In genomic region chr11:64358536-64358906, GRCh38 we compare ENCODE assay signal across 2 cellular contexts.
TF ChIP-seq lines count a peak whose summit lies in the region.

No MANE protein-coding gene starts in this region.

TF ChIP-seq in GM12878, 131 proteins besides CTCF, POLR2A, EP300 and RAD21 (continues in another document):
- TF ChIP-seq BCL3 (IDR thresholded peaks at IDR 0.05; ENCODE audit: borderline replicate concordance, insufficient read depth, low read depth, low read length, poor library complexity, severe bottlenecking) (no peak), NR2F1 (conservative IDR thresholded peaks at IDR 0.05) (no peak), JUND (IDR thresholded peaks at IDR 0.05; ENCODE audit: low read depth, low read length) (no peak), ZNF592 (IDR thresholded peaks at IDR 0.05) (no peak), MYC (IDR thresholded peaks at IDR 0.05; ENCODE audit: insufficient read depth, insufficient read length, insufficient replicate concordance, low read length, severe bottlenecking) (no peak), HDGF (IDR thresholded peaks at IDR 0.05) (0 out of 2 replicates have a peak, but pooled peaks have one; percentile 41), BHLHE40 (IDR thresholded peaks at IDR 0.05; ENCODE audit: borderline replicate concordance in 1 of 2, low read depth in 2 of 2, low read length in 1 of 2) (no peak), TARDBP (IDR thresholded peaks at IDR 0.05; ENCODE audit: borderline replicate concordance) (no peak), MEF2B (IDR thresholded peaks at IDR 0.05; ENCODE audit: partially characterized antibody, poor library complexity, severe bottlenecking) (peak; percentile 23), BACH1 (IDR thresholded peaks at IDR 0.05; ENCODE audit: borderline replicate concordance) (no peak), YBX1 (IDR thresholded peaks at IDR 0.05) (no peak), PRDM15 (CRISPR knock-in tag; IDR thresholded peaks at IDR 0.05) (no peak), NR2C2 (IDR thresholded peaks at IDR 0.05; ENCODE audit: borderline replicate concordance, control insufficient read depth, insufficient read length, low read depth) (no peak), IKZF2 (IDR thresholded peaks at IDR 0.05) (peak; percentile 12 to 21; a peak in 1 of 4 replicates), HSF1 (IDR thresholded peaks at IDR 0.05; ENCODE audit: low read depth, low read length) (no peak), PML (IDR thresholded peaks at IDR 0.05; ENCODE audit: low read length) (no peak), SIN3A (IDR thresholded peaks at IDR 0.05; ENCODE audit: low read depth, low read length) (no peak), ETV6 (conservative IDR thresholded peaks at IDR 0.05 in 1 of 2, IDR thresholded peaks at IDR 0.05 in 1 of 2; ENCODE audit: borderline replicate concordance in 1 of 2, low read depth in 1 of 2) (no peak), CBX3 (IDR thresholded peaks at IDR 0.05; ENCODE audit: borderline replicate concordance, low read depth) (no peak)

TF ChIP-seq in liver, 16 proteins besides CTCF, POLR2A, EP300 and RAD21:
- no peak for TF ChIP-seq RXRA (IDR thresholded peaks at IDR 0.05)
- TF ChIP-seq HNF4G (IDR thresholded peaks at IDR 0.05) = no peak
- no peak for TF ChIP-seq NR2F2 (IDR thresholded peaks at IDR 0.05)
- TF ChIP-seq EGR1 (IDR thresholded peaks at IDR 0.05; ENCODE audit: low read depth in 2 of 2) = no peak
- no peak for TF ChIP-seq GABPA (IDR thresholded peaks at IDR 0.05 in 1 of 2, conservative IDR thresholded peaks at IDR 0.05 in 1 of 2)
- TF ChIP-seq REST (IDR thresholded peaks at IDR 0.05) = no peak
- TF ChIP-seq HNF4A (conservative IDR thresholded peaks at IDR 0.05) = no peak
- TF ChIP-seq ATF3 (IDR thresholded peaks at IDR 0.05) = no peak
- TF ChIP-seq YY1 (IDR thresholded peaks at IDR 0.05) = no peak
- TF ChIP-seq FOXA2 (IDR thresholded peaks at IDR 0.05) = no peak
- TF ChIP-seq JUND (IDR thresholded peaks at IDR 0.05) = no peak
- no peak for TF ChIP-seq MAX (IDR thresholded peaks at IDR 0.05)
- TF ChIP-seq TAF1 (conservative IDR thresholded peaks at IDR 0.05) = no peak
- no peak for TF ChIP-seq ZBTB33 (IDR thresholded peaks at IDR 0.05)
- TF ChIP-seq FOXA1 (IDR thresholded peaks at IDR 0.05) = no peak
- no peak for TF ChIP-seq SP1 (IDR thresholded peaks at IDR 0.05)
